In genomic region chr7:1977059-1977875, GRCh38 we compare ENCODE assay signal across 22 cellular contexts.
"Had no signal": no experiment of that assay in that cellular context is flagged by ENCODE, and none has a peak within 500 bp of the region (broad histone marks: within the 10 kb centered on the region; RNA-seq: fewer than 3 reads in every experiment).

No MANE protein-coding gene starts in this region.

- ATAC-seq: activated CD4-positive, alpha-beta T cell treated with anti-CD3 and anti-CD28 coated beads for 36 hours; activated CD8-positive, alpha-beta memory T cell treated with anti-CD3 and anti-CD28 coated beads, Interleukin-2, amount 10 ng/mL, durations not matched to agents 7 days and 5 days; activated CD8-positive, alpha-beta T cell treated with anti-CD3 and anti-CD28 coated beads, Interleukin-2, amount 10 ng/mL, durations not matched to agents 7 days and 5 days; psoas muscle; stimulated activated naive CD8-positive, alpha-beta T cell treated with anti-CD3 and anti-CD28 coated beads, Interleukin-15, Interleukin-2, amounts not matched to agents 100 U/mL and 50 U/mL, for 24 hours had no signal

- H3K27me3 ChIP-seq: esophagus squamous epithelium, ovary, testis, uterus had no signal

- H3K36me3 ChIP-seq: ovary, uterus had no signal

- H3K4me1 Mint-ChIP-seq: activated CD8-positive, alpha-beta memory T cell treated with anti-CD3 and anti-CD28 coated beads, Interleukin-2, amount 10 ng/mL, durations not matched to agents 7 days and 5 days had no signal

- H3K4me1 ChIP-seq: psoas muscle, testis, uterus had no signal

- H3K27ac Mint-ChIP-seq: activated CD4-positive, alpha-beta T cell treated with anti-CD3 and anti-CD28 coated beads for 36 hours; activated CD8-positive, alpha-beta memory T cell treated with anti-CD3 and anti-CD28 coated beads, Interleukin-2, amount 10 ng/mL, durations not matched to agents 7 days and 5 days; activated CD8-positive, alpha-beta T cell treated with anti-CD3 and anti-CD28 coated beads, Interleukin-2, amount 10 ng/mL, durations not matched to agents 7 days and 5 days; activated naive CD4-positive, alpha-beta T cell treated with anti-CD3 and anti-CD28 coated beads for 36 hours; nephron progenitor cell had no signal

- H3K27ac ChIP-seq: epithelial cell of prostate, esophagus squamous epithelium, ovary, psoas muscle, testis, uterus had no signal

- H3K27me3 Mint-ChIP-seq: activated CD4-positive, alpha-beta T cell treated with anti-CD3 and anti-CD28 coated beads for 36 hours; activated CD8-positive, alpha-beta memory T cell treated with anti-CD3 and anti-CD28 coated beads, Interleukin-2, amount 10 ng/mL, durations not matched to agents 7 days and 5 days; naive B cell had no signal

- H3K4me3 ChIP-seq: esophagus squamous epithelium, lung, ovary, psoas muscle, testis, uterus had no signal

- DNase-seq: activated CD4-positive, alpha-beta T cell treated with anti-CD3 and anti-CD28 coated beads for 36 hours; activated CD4-positive, CD25-positive, alpha-beta regulatory T cell; activated CD8-positive, alpha-beta memory T cell treated with anti-CD3 and anti-CD28 coated beads, Interleukin-2, amount 10 ng/mL, durations not matched to agents 7 days and 5 days; activated CD8-positive, alpha-beta T cell treated with anti-CD3 and anti-CD28 coated beads, Interleukin-2, amount 10 ng/mL, durations not matched to agents 7 days and 5 days; activated naive CD4-positive, alpha-beta T cell treated with anti-CD3 and anti-CD28 coated beads for 36 hours; activated T-cell treated with anti-CD3 and anti-CD28 coated beads, Interleukin-2, amount 50 U/mL, for 48 hours; amniotic stem cell; central memory CD4-positive, alpha-beta T cell; effector CD8-positive, alpha-beta T cell; esophagus squamous epithelium; foreskin melanocyte; naive B cell; nephron progenitor cell; ovary; stimulated activated CD4-positive, alpha-beta T cell treated with anti-CD3 and anti-CD28 coated beads, Interleukin-2, amount 100 ng/mL, for 48 hours; stimulated activated naive CD8-positive, alpha-beta T cell treated with anti-CD3 and anti-CD28 coated beads, Interleukin-15, Interleukin-2, amounts not matched to agents 100 U/mL and 50 U/mL, for 24 hours; trophoblast cell; uterus had no signal

- H3K4me3 Mint-ChIP-seq: activated CD4-positive, alpha-beta T cell treated with anti-CD3 and anti-CD28 coated beads for 36 hours; activated CD8-positive, alpha-beta memory T cell treated with anti-CD3 and anti-CD28 coated beads, Interleukin-2, amount 10 ng/mL, durations not matched to agents 7 days and 5 days; activated CD8-positive, alpha-beta T cell treated with anti-CD3 and anti-CD28 coated beads, Interleukin-2, amount 10 ng/mL, durations not matched to agents 7 days and 5 days; activated naive CD4-positive, alpha-beta T cell treated with anti-CD3 and anti-CD28 coated beads for 36 hours; nephron progenitor cell had no signal

- H3K9me3 Mint-ChIP-seq: activated naive CD4-positive, alpha-beta T cell treated with anti-CD3 and anti-CD28 coated beads for 36 hours; naive B cell had no signal

- H3K9me3 ChIP-seq: esophagus squamous epithelium, ovary, psoas muscle, testis, uterus had no signal
